Comparison of ENCODE assay signal across 10 cellular contexts in the genomic region with DNA sequence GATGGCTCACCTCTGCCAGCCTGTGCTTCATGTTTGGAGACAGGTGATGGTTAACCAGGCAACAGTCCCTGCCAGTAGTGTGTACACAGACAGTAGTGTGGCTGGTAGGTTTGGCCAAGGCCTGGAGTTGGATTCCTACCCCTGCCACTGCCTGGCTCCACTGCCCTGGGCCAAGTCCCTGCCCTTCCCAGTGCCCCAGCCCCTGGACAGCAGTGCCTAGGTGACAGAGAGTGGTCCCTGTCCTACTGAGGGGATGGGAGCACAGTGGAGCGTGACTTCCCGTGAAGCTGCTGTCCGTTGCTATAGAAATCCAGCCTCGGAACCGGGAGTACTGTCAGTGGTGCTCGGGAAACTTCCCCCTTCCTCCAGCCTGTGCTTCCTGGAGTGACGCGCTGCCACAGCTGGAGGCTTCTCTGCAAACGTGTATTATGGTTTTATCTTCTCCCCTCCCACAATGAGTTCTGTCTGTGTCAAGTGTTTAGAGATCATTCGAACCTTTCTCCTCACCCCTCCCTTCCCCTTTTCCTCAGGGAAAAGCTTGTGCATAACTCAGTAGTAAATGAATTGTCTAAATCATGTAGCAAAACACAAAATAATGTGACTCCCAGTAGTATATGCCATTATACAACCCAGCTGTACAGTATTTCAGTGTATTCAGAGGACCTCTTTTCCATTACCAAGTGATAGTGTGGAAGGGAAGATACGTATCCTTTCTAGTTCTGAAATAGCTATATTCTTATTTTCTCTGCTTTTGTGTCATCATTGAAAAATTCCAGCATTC.
DNase-seq lines count a peak whose midpoint lies in the region; ATAC-seq and TF ChIP-seq lines count a peak whose summit lies in the region.
"Had no signal": no experiment of that assay in that cellular context is flagged by ENCODE, and none has a peak within 500 bp of the region (broad histone marks: within the 10 kb centered on the region; RNA-seq: fewer than 3 reads in every experiment).

No MANE protein-coding gene starts in this region.

- peaks cover 3% of the 10 kb centered on the region for H3K79me1 ChIP-seq in H9 (ENCODE audit: insufficient read depth, low read depth, low read length, poor library complexity, severe bottlenecking)

- H3K4me2 ChIP-seq in H9 (ENCODE audit: insufficient read depth, insufficient read length, low read length) (no peak overlapping the region), OCI-LY1 (ENCODE audit: low read length) (peak overlapping the region; percentile 20; the same call in 1 of the 2 replicates), osteoblast (ENCODE audit: insufficient read depth, low read length) (peak overlapping the region; percentile 61)

- H3K27ac ChIP-seq in H9 (ENCODE audit: insufficient read length, low read depth, low read length) (no peak overlapping the region), OCI-LY1 (ENCODE audit: low read depth, low read length, poor library complexity, severe bottlenecking) (peak overlapping the region; percentile 99), osteoblast (ENCODE audit: low read depth, low read length) (peak overlapping the region; percentile 87)
- H3K27ac ChIP-seq: epithelial cell of prostate had no signal

- H3K4me1 ChIP-seq in H9 (ENCODE audit: insufficient read depth, low read length): no peaks in the 10 kb centered on the region; the same call in 1 of the 2 replicates
- H3K4me1 ChIP-seq in OCI-LY1 (ENCODE audit: insufficient read depth, low read length, severe bottlenecking): peaks cover 100% of the 10 kb centered on the region
- H3K4me1 ChIP-seq in osteoblast (ENCODE audit: insufficient read depth, low read length): peaks cover 22% of the 10 kb centered on the region

- H3K4me1 Mint-ChIP-seq in H9: peaks cover 46 to 57% of the 10 kb centered on the region in 2 experiments

- no CpG with 5 or more reads among the region's 11 CpGs for WGBS in H9 (ENCODE audit: extremely low coverage, insufficient read length, low lambda C conversion rate)

- no peak overlapping the region for H3K9ac ChIP-seq in H9 (ENCODE audit: extremely low read depth, insufficient read length, low read length)
- peak overlapping the region; percentile 11; the same call in 1 of the 2 replicates for H3K9ac ChIP-seq in OCI-LY1 (ENCODE audit: low read length)

- DNase-seq in H9: no peak
- DNase-seq in erythroblast (lab: John Stamatoyannopoulos, UW): peak; percentile 31 to 44
- peak; percentile 93 for DNase-seq in osteoblast (ENCODE audit: insufficient read length, low spot score, missing footprints)
- DNase-seq in HK-2 (ENCODE audit: unreplicated experiment): no peak
- DNase-seq in NCI-H1436 (lab: John Stamatoyannopoulos, UW): no peak

- no peak overlapping the region for H2BK12ac ChIP-seq in H9 (ENCODE audit: insufficient read length, low read depth, low read length)

- ATAC-seq in GM18873 (IDR thresholded peaks at IDR 0.05; ENCODE audit: low FRiP score, unreplicated experiment) (no peak), GM18511 (IDR thresholded peaks at IDR 0.05; ENCODE audit: unreplicated experiment) (no peak)

- H3F3A ChIP-seq in OCI-LY1 (ENCODE audit: insufficient read depth, low read length): no peaks in the 10 kb centered on the region

- H3K9me3 Mint-ChIP-seq in H9: no peaks in the 10 kb centered on the region
- H3K9me3 Mint-ChIP-seq: natural killer cell treated with Interleukin-12 subunit alpha and Interleukin-12 subunit beta and Interleukin-15 and Interleukin-18, amount 100 ng/mL, for 72 hours had no signal

- no peaks in the 10 kb centered on the region for H3K23me2 ChIP-seq in H9 (ENCODE audit: insufficient read length, low read depth, low read length, poor library complexity, severe bottlenecking)

- no peak overlapping the region for H2BK5ac ChIP-seq in H9 (ENCODE audit: insufficient read length, low read length)

- H2AFZ ChIP-seq in H9 (ENCODE audit: low read length): no peak overlapping the region
- H2AFZ ChIP-seq in OCI-LY1 (ENCODE audit: low read length): no peak overlapping the region
- no peak overlapping the region for H2AFZ ChIP-seq in osteoblast (ENCODE audit: low read length)

- H2AK5ac ChIP-seq in H9 (ENCODE audit: insufficient read length, low read length): no peak overlapping the region

- no peak overlapping the region for H3K4ac ChIP-seq in H9 (ENCODE audit: low read depth, low read length)

- no peaks in the 10 kb centered on the region for H3K9me2 ChIP-seq in OCI-LY1 (ENCODE audit: low read depth, low read length)

- H3K4me3 ChIP-seq in OCI-LY1 (ENCODE audit: low read depth, low read length, poor library complexity, severe bottlenecking): no peak overlapping the region
- peak overlapping the region; percentile 12 for H3K4me3 ChIP-seq in osteoblast (ENCODE audit: insufficient read depth, low read length)

- no peak overlapping the region; a peak in 1 of 5 replicates for H3K4me3 Mint-ChIP-seq in H9
- H3K4me3 Mint-ChIP-seq: natural killer cell treated with Interleukin-12 subunit alpha and Interleukin-12 subunit beta and Interleukin-15 and Interleukin-18, amount 100 ng/mL, for 72 hours had no signal

- H4K8ac ChIP-seq in H9 (replicated peaks; ENCODE audit: insufficient read length, low read depth, low read length): no peak overlapping the region

- H3T11ph ChIP-seq in H9 (ENCODE audit: low read length): no peak overlapping the region

- H3K27me3 Mint-ChIP-seq in H9 (ENCODE audit: low read depth): peaks cover 1% of the 10 kb centered on the region; the same call in 1 of the 2 replicates
- H3K27me3 Mint-ChIP-seq: natural killer cell treated with Interleukin-12 subunit alpha and Interleukin-12 subunit beta and Interleukin-15 and Interleukin-18, amount 100 ng/mL, for 72 hours had no signal

- H3K56ac ChIP-seq in H9 (ENCODE audit: insufficient read length, low read depth, low read length): no peak overlapping the region

- H3K18ac ChIP-seq in H9 (ENCODE audit: insufficient read length, low read depth, low read length): no peak overlapping the region

- H2BK15ac ChIP-seq in H9 (ENCODE audit: low read depth, low read length): no peak overlapping the region

- no peaks in the 10 kb centered on the region for H3K27me3 ChIP-seq in H9 (ENCODE audit: insufficient read depth, low read length)
- H3K27me3 ChIP-seq in OCI-LY1 (ENCODE audit: insufficient read depth, low read length): no peaks in the 10 kb centered on the region
- H3K27me3 ChIP-seq in osteoblast (ENCODE audit: insufficient read depth, low read length): no peaks in the 10 kb centered on the region

- H3K14ac ChIP-seq in H9 (ENCODE audit: insufficient read depth, low read length): peak overlapping the region; percentile 18; the same call in 1 of the 2 replicates

- H4K91ac ChIP-seq in H9 (ENCODE audit: insufficient read length, low read depth, low read length): no peak overlapping the region

- peak overlapping the region in 1 of 3 experiments; percentile 64; a peak in 2 of 7 replicates for H3K27ac Mint-ChIP-seq in H9
- H3K27ac Mint-ChIP-seq: natural killer cell treated with Interleukin-12 subunit alpha and Interleukin-12 subunit beta and Interleukin-15 and Interleukin-18, amount 100 ng/mL, for 72 hours had no signal

- peaks cover 10% of the 10 kb centered on the region; the same call in 1 of the 2 replicates for H3K79me2 ChIP-seq in H9 (ENCODE audit: insufficient read depth, low read length)
- peaks cover 11% of the 10 kb centered on the region; the same call in 1 of the 2 replicates for H3K79me2 ChIP-seq in OCI-LY1 (ENCODE audit: insufficient read depth, low read length)
- peaks cover 99% of the 10 kb centered on the region for H3K79me2 ChIP-seq in osteoblast (ENCODE audit: insufficient read depth, low read length)

- no peak overlapping the region for H3K23ac ChIP-seq in H9 (ENCODE audit: insufficient read length, low read depth, low read length)

- H2BK120ac ChIP-seq in H9 (ENCODE audit: low read depth, low read length, poor library complexity, severe bottlenecking): no peak overlapping the region

- H4K5ac ChIP-seq in H9 (ENCODE audit: insufficient read length, low read depth, low read length): no peak overlapping the region

- H4K20me1 ChIP-seq in H9 (ENCODE audit: control insufficient read depth, insufficient read depth, insufficient read length) (no peaks in the 10 kb centered on the region), OCI-LY1 (ENCODE audit: insufficient read depth, low read length) (no peaks in the 10 kb centered on the region), osteoblast (ENCODE audit: insufficient read depth, low read length) (peaks cover 67% of the 10 kb centered on the region)

- H3K36me3 ChIP-seq in OCI-LY1 (ENCODE audit: insufficient read depth, low read length) (peaks cover 5% of the 10 kb centered on the region; the same call in 1 of the 2 replicates), osteoblast (ENCODE audit: insufficient read depth, low read length) (peaks cover 4% of the 10 kb centered on the region)

- no peaks in the 10 kb centered on the region; a peak in 2 of 7 replicates for H3K36me3 Mint-ChIP-seq in H9 (ENCODE audit: insufficient read depth in 1 of 3, low read depth in 3 of 3)
- H3K36me3 Mint-ChIP-seq: natural killer cell treated with Interleukin-12 subunit alpha and Interleukin-12 subunit beta and Interleukin-15 and Interleukin-18, amount 100 ng/mL, for 72 hours had no signal

- TF ChIP-seq CTCF in H9 (conservative IDR thresholded peaks at IDR 0.05): no peak
- TF ChIP-seq CTCF in OCI-LY1 (IDR thresholded peaks at IDR 0.05; ENCODE audit: low read length): no peak
- no peak for TF ChIP-seq CTCF in osteoblast (IDR thresholded peaks at IDR 0.05; ENCODE audit: extremely low read depth, low read depth, low read length)

- H3K9me3 ChIP-seq in H9 (ENCODE audit: control insufficient read depth, low read depth, low read length) (no peaks in the 10 kb centered on the region), OCI-LY1 (ENCODE audit: low read length) (no peaks in the 10 kb centered on the region), osteoblast (ENCODE audit: low read depth, low read length) (no peaks in the 10 kb centered on the region)

- no peak for TF ChIP-seq POLR2A in erythroblast (IDR thresholded peaks at IDR 0.05; ENCODE audit: low read length)

- no peak overlapping the region for H2BK20ac ChIP-seq in H9 (ENCODE audit: low read depth, low read length, poor library complexity, severe bottlenecking)

Comparison
In these comparisons a context has a peak if more than half of its experiments do, and no peak if none do; other contexts are left out.
1. DNase-seq: peak in erythroblast (2 of 2) and osteoblast (single experiment); none in H9 (single experiment), HK-2 (single experiment) and NCI-H1436 (single experiment).